In the genomic region with DNA sequence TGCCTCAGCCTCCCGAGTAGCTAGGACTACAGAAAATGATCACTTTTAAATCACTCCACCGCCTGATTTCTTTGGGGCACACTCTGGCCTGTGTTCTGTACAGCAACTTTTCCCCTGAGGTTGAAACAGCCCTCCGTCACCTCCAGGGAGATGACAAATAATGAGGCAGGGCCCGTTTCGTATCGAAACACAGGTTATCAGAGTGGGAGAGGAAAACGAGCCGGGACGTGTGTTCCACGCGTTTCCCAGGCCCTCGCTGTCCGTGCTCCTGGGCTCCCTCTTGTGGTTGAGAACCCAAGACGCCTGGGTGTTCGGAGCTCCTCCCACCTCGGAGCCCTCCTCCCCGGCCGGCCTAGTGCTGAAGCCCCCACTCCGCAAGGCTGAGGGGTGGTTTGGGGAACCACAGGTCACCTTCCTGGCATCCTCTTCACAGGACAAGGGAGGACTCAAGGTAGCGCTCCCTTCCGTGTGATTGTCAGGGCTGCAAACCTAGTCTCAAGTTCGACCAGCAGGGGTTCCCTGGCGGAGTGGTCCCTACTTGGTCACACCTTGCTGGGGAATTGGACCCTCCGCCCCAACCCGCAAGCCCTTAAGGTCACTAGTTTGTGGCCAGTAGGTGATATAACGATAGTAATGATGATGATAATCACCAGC, we compare ENCODE assay signal across 1 cellular context.
TF ChIP-seq lines count a peak whose summit lies in the region.

No MANE protein-coding gene starts in this region.

TF ChIP-seq in SK-N-SH treated with all-trans-retinoic acid at 6 μM for 48 hours, 23 proteins besides CTCF, POLR2A, EP300 and RAD21 (continued from another document):
- TF ChIP-seq ISL1 (CRISPR knock-in tag; IDR thresholded peaks at IDR 0.05) (no peak), PPARA (CRISPR knock-in tag; IDR thresholded peaks at IDR 0.05; ENCODE audit: borderline replicate concordance) (no peak), ARNTL (CRISPR knock-in tag; IDR thresholded peaks at IDR 0.05; ENCODE audit: borderline replicate concordance, low read depth) (no peak)
- TF ChIP-seq, protein P1, sequence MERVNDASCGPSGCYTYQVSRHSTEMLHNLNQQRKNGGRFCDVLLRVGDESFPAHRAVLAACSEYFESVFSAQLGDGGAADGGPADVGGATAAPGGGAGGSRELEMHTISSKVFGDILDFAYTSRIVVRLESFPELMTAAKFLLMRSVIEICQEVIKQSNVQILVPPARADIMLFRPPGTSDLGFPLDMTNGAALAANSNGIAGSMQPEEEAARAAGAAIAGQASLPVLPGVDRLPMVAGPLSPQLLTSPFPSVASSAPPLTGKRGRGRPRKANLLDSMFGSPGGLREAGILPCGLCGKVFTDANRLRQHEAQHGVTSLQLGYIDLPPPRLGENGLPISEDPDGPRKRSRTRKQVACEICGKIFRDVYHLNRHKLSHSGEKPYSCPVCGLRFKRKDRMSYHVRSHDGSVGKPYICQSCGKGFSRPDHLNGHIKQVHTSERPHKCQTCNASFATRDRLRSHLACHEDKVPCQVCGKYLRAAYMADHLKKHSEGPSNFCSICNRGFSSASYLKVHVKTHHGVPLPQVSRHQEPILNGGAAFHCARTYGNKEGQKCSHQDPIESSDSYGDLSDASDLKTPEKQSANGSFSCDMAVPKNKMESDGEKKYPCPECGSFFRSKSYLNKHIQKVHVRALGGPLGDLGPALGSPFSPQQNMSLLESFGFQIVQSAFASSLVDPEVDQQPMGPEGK (CRISPR knock-in tag; IDR thresholded peaks at IDR 0.05; ENCODE audit: borderline replicate concordance): no peak
